ENCODE assay signal across 12 cellular contexts in the genomic region with DNA sequence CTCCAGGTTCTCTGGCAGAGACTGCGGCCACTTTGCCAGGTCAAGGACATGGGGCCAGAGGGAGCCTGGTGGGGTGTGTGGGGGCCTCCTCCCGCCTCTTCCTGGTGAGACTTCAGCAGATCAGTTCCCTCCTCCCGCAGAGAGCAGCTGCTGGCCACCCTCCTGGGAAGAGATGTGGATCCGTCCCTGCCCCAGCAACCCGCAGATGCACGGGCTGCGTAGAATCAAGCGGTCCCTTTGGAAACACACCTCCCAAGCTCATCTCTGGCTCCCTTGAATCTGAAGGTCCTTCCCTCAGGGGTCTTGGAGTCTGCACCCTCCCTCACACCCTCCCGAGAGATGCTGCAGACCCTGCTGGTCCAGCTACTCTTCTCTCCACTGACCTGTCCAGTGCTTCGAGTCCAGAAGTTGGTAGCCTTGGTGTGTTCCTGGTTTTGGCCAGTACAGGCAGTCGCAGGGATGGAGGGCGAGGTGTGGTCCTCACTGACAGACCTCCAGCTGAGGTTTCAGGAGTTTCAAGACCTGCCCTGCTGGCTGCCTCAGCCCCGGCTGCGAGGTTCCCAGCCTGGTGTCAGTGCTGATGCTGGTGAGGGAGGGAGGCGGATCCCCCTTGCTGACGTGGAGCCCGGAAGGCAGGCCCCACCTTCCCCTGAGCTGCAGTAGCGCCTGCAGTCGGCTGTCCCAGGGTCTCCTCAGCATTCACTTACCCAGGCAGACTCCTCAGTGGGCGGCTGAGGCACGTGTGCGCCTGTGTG. TPM values are rescaled to one million over a fixed set of nuclear protein-coding genes. Genes with fewer than 3 reads are reported as not detected.
DNase-seq lines count a peak whose midpoint lies in the region; ATAC-seq and TF ChIP-seq lines count a peak whose summit lies in the region.
"Had no signal": no experiment of that assay in that cellular context is flagged by ENCODE, and none has a peak within 500 bp of the region (broad histone marks: within the 10 kb centered on the region; RNA-seq: fewer than 3 reads in every experiment).

A gene with protein sequence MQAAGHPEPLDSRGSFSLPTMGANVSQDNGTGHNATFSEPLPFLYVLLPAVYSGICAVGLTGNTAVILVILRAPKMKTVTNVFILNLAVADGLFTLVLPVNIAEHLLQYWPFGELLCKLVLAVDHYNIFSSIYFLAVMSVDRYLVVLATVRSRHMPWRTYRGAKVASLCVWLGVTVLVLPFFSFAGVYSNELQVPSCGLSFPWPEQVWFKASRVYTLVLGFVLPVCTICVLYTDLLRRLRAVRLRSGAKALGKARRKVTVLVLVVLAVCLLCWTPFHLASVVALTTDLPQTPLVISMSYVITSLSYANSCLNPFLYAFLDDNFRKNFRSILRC (minus strand): TSS at position 585 of the 755 bp plus-strand sequence. CDS start 734 bp downstream, outside the sequence.

- peak within 1 kb of the TSS; percentile 60 to 95 (median 84) for H3K27ac Mint-ChIP-seq in IgD-negative memory B cell
- H3K27ac Mint-ChIP-seq in naive thymus-derived CD8-positive, alpha-beta T cell, result peak within 1 kb of the TSS in 8 of 10 donors; percentile 15 to 72 (median 37)

- peaks cover 3% of the 10 kb centered on the region for H3K4me1 ChIP-seq in DND-41 (ENCODE audit: insufficient read depth, low read length)

- no peaks in the 10 kb centered on the region for H3K79me2 ChIP-seq in DND-41 (ENCODE audit: insufficient read depth, low read length)

- H3K9ac ChIP-seq in DND-41 (ENCODE audit: low read depth, low read length), result no peak within 1 kb of the TSS
- H3K9ac ChIP-seq: parathyroid adenoma had no signal

- no peak within 1 kb of the TSS for H3K27ac ChIP-seq in DND-41 (ENCODE audit: low read length)
- peak within 1 kb of the TSS; percentile 78 for H3K27ac ChIP-seq in angular gyrus (ENCODE audit: low read depth, low read length)
- H3K27ac ChIP-seq: parathyroid adenoma had no signal

- no peak for TF ChIP-seq CTCF in DND-41 (IDR thresholded peaks at IDR 0.05; ENCODE audit: borderline replicate concordance, extremely low read depth, low read length, poor library complexity, severe bottlenecking)

- H3K4me2 ChIP-seq in DND-41 (ENCODE audit: insufficient read depth, low read length), result no peak within 1 kb of the TSS

- no peaks in the 10 kb centered on the region for H3K36me3 Mint-ChIP-seq in IgD-negative memory B cell
- no peaks in the 10 kb centered on the region for H3K36me3 Mint-ChIP-seq in naive thymus-derived CD8-positive, alpha-beta T cell

- H3K4me1 Mint-ChIP-seq in IgD-negative memory B cell, result peaks cover 6 to 16% (median 15%) of the 10 kb centered on the region in 3 donors
- H3K4me1 Mint-ChIP-seq in naive thymus-derived CD8-positive, alpha-beta T cell, result peaks cover 13 to 33% (median 18%) of the 10 kb centered on the region in 4 donors

- peaks cover 6% of the 10 kb centered on the region; the same call in 1 of the 2 replicates for H4K20me1 ChIP-seq in DND-41 (ENCODE audit: insufficient read depth, low read length)

- peak within 1 kb of the TSS; percentile 18 to 93 (median 74) for H3K4me3 Mint-ChIP-seq in IgD-negative memory B cell
- H3K4me3 Mint-ChIP-seq in naive thymus-derived CD8-positive, alpha-beta T cell, result no peak within 1 kb of the TSS

- H3K27me3 Mint-ChIP-seq in IgD-negative memory B cell, result peaks cover 3% of the 10 kb centered on the region
- H3K27me3 Mint-ChIP-seq in naive thymus-derived CD8-positive, alpha-beta T cell, result peaks cover 0 to 18% (median 2%) of the 10 kb centered on the region in 5 donors

- H3K9me3 ChIP-seq in DND-41 (ENCODE audit: insufficient read depth, low read length, severe bottlenecking), result no peaks in the 10 kb centered on the region

- DNase-seq in DND-41 (no peak), COR-L47 (lab: John Stamatoyannopoulos, UW) (no peak)
- DNase-seq in naive thymus-derived CD8-positive, alpha-beta T cell, result peak in 7 of 10 donors; percentile 30 to 70 (median 41)
- DNase-seq: DMS79 treated with DMSO at 0.1 percent for 48 hours, NCI-H2171 had no signal

- no peak within 1 kb of the TSS for H2AFZ ChIP-seq in DND-41 (ENCODE audit: low read depth, low read length)
- H2AFZ ChIP-seq: parathyroid adenoma had no signal

- no peaks in the 10 kb centered on the region for H3K9me3 Mint-ChIP-seq in IgD-negative memory B cell
- no peaks in the 10 kb centered on the region for H3K9me3 Mint-ChIP-seq in naive thymus-derived CD8-positive, alpha-beta T cell

- no peak within 1 kb of the TSS for H3K4me3 ChIP-seq in DND-41 (ENCODE audit: low read depth in 1 of 2, low read length in 2 of 2)

- peaks cover 10% of the 10 kb centered on the region for H3K27me3 ChIP-seq in DND-41 (ENCODE audit: insufficient read depth, low read length, poor library complexity)

- no peaks in the 10 kb centered on the region for H3K36me3 ChIP-seq in DND-41 (ENCODE audit: insufficient read depth, low read length)

- POLR2A ChIA-PET in naive thymus-derived CD8-positive, alpha-beta T cell (lab: Charles Lee), result interaction anchor here (0.5 to 0.9 kb wide), 2 partner anchors 28 to 1016 kb away, joined by 3 to 5 read pairs; a partner anchor contains a TSS

- ATAC-seq in DND-41 (ENCODE audit: insufficient read depth, low read depth) (peak; percentile 51; the same call in 2 of the 3 replicates), HG03045 (IDR thresholded peaks at IDR 0.05; ENCODE audit: unreplicated experiment) (no peak), HG03521 (IDR thresholded peaks at IDR 0.05; ENCODE audit: unreplicated experiment) (no peak), GM21367 (IDR thresholded peaks at IDR 0.05; ENCODE audit: unreplicated experiment) (no peak)
- peak; percentile 91 to 97 for ATAC-seq in naive thymus-derived CD8-positive, alpha-beta T cell

RNA-seq across cellular contexts. Expression of the gene that starts here (rescaled TPM):
- polyA plus RNA-seq in IgD-negative memory B cell, result not detected
- not detected for total RNA-seq in naive thymus-derived CD8-positive, alpha-beta T cell
- not detected for polyA plus RNA-seq in naive thymus-derived CD8-positive, alpha-beta T cell
- total RNA-seq: HT1080 had no signal

Comparison
In these comparisons a context has a peak if more than half of its experiments do, and no peak if none do; other contexts are left out.
1. Peak in DNase-seq and ATAC-seq in naive thymus-derived CD8-positive, alpha-beta T cell; RNA of the gene not detected or under 1 TPM.
2. H3K4me3 Mint-ChIP-seq: peak in IgD-negative memory B cell (4 of 4); none in naive thymus-derived CD8-positive, alpha-beta T cell (0 of 10).